ENCODE assay signal across 16 cellular contexts in the genomic region with DNA sequence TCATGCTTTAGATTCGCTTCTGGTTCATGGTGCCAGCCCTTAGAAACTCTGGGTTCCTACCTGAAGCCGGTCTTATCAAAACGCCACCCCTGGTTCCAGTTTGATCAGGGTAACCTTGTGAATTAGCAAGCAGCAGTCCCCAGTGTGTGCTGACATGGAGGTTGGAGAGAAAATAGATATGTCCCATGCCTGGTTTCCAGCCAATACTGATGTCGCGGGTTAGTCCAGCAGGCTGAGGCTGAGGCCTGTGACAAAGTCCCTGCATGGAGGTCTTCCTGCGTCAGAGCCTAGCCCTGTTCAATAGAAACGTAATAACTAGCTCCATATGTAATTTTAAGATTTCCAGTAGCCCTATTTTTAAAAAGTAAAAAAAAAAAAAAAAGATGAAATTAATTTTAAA. TPM values are rescaled to one million over a fixed set of nuclear protein-coding genes. Genes with fewer than 3 reads are reported as not detected.
DNase-seq lines count a peak whose midpoint lies in the region; ATAC-seq and TF ChIP-seq lines count a peak whose summit lies in the region.
"Had no signal": no experiment of that assay in that cellular context is flagged by ENCODE, and none has a peak within 500 bp of the region (broad histone marks: within the 10 kb centered on the region; RNA-seq: fewer than 3 reads in every experiment).

No MANE protein-coding gene starts in this region.

- H3K4me1 Mint-ChIP-seq in T-helper 2 cell treated with Interferon-gamma antibody and Interleukin-4, amounts not matched to agents 5 μg/mL and 100 μg/mL, for 36 hours (ENCODE audit: low read depth): peaks cover 50% of the 10 kb centered on the region
- peaks cover 32% of the 10 kb centered on the region for H3K4me1 Mint-ChIP-seq in activated B cell treated with CpG ODN at 0.5 μM for 24 hours

- TF ChIP-seq CTCF in activated B cell treated with CpG ODN at 0.5 μM for 24 hours (IDR thresholded peaks at IDR 0.05) (no peak), GM20000 (IDR thresholded peaks at IDR 0.05; ENCODE audit: extremely low read depth, missing control alignments) (no peak)

- POLR2A ChIA-PET in activated B cell treated with CpG ODN at 0.5 μM for 24 hours (lab: Charles Lee): interaction anchor here (0.6 to 1.3 kb wide), 4 partner anchors 21 to 78 kb away, joined by 3 to 6 read pairs (median 3); a partner anchor contains a TSS

- no peak overlapping the region for H3K4me2 ChIP-seq in BLaER1

- H3K9me3 Mint-ChIP-seq in T-helper 2 cell treated with Interferon-gamma antibody and Interleukin-4, amounts not matched to agents 5 μg/mL and 100 μg/mL, for 36 hours: no peaks in the 10 kb centered on the region
- H3K9me3 Mint-ChIP-seq in activated B cell treated with CpG ODN at 0.5 μM for 24 hours: no peaks in the 10 kb centered on the region
- H3K9me3 Mint-ChIP-seq: endodermal cell had no signal

- H3K27ac Mint-ChIP-seq in T-helper 2 cell treated with Interferon-gamma antibody and Interleukin-4, amounts not matched to agents 5 μg/mL and 100 μg/mL, for 36 hours: peak overlapping the region; percentile 82
- H3K27ac Mint-ChIP-seq in activated B cell treated with CpG ODN at 0.5 μM for 24 hours: peak overlapping the region; percentile 18
- H3K27ac Mint-ChIP-seq: endodermal cell had no signal

- peaks cover 43% of the 10 kb centered on the region for H3K4me1 ChIP-seq in BLaER1

- H3K4me3 ChIP-seq in BLaER1: no peak overlapping the region
- H3K4me3 ChIP-seq: upper lobe of left lung had no signal

- H3K27me3 ChIP-seq in BLaER1: no peaks in the 10 kb centered on the region
- H3K27me3 ChIP-seq: upper lobe of left lung had no signal

- H3K27ac ChIP-seq in BLaER1 (0 out of 2 replicates have a peak overlapping the region, but pooled peaks have one; percentile 3), substantia nigra (ENCODE audit: low read depth, low read length, poor library complexity, severe bottlenecking) (no peak overlapping the region)
- H3K27ac ChIP-seq: upper lobe of left lung had no signal

- H3K36me3 Mint-ChIP-seq in T-helper 2 cell treated with Interferon-gamma antibody and Interleukin-4, amounts not matched to agents 5 μg/mL and 100 μg/mL, for 36 hours (ENCODE audit: low read depth): peaks cover 69% of the 10 kb centered on the region
- peaks cover 71% of the 10 kb centered on the region for H3K36me3 Mint-ChIP-seq in activated B cell treated with CpG ODN at 0.5 μM for 24 hours (ENCODE audit: low read depth)

- DNase-seq in T-helper 2 cell treated with Interferon-gamma antibody and Interleukin-4, amounts not matched to agents 5 μg/mL and 100 μg/mL, for 36 hours (ENCODE audit: low spot score): no peak
- no peak for DNase-seq in T-helper 2 cell
- DNase-seq in activated B cell treated with CpG ODN at 0.5 μM for 24 hours: no peak
- DNase-seq in left ventricle myocardium superior: no peak
- DNase-seq in substantia nigra (lab: John Stamatoyannopoulos, UW): no peak
- no peak for DNase-seq in GM20000 (ENCODE audit: low spot score)
- DNase-seq in posterior vena cava (ENCODE audit: low spot score): no peak
- DNase-seq: 8988T, C1 segment of cervical spinal cord, caudate nucleus, DMS79 treated with DMSO at 0.1 percent for 48 hours, endodermal cell, NCI-H2107, NCI-H526 treated with DMSO at 0.1 percent for 48 hours, upper lobe of left lung had no signal

- CTCF ChIA-PET in activated B cell treated with CpG ODN at 0.5 μM for 24 hours (lab: Charles Lee): interaction anchor here (1.3 to 3.0 kb wide), 3 partner anchors 28 to 81 kb away, joined by 3 to 7 read pairs (median 3); a partner anchor contains a TSS

- H3K4me3 Mint-ChIP-seq in T-helper 2 cell treated with Interferon-gamma antibody and Interleukin-4, amounts not matched to agents 5 μg/mL and 100 μg/mL, for 36 hours: no peak overlapping the region
- H3K4me3 Mint-ChIP-seq in activated B cell treated with CpG ODN at 0.5 μM for 24 hours: no peak overlapping the region
- H3K4me3 Mint-ChIP-seq: endodermal cell had no signal

- intact Hi-C loops in activated B cell treated with CpG ODN at 0.5 μM for 24 hours (cut with micrococcal nuclease) (no loop called here), left ventricle myocardium superior (cut with micrococcal nuclease) (no loop called here), posterior vena cava (cut with DNase I) (loop anchor here in 1 of 2 donors (1.0 kb wide), 1 partner anchor 11 kb away; no protein-coding TSS in a partner anchor)

- peaks cover 10% of the 10 kb centered on the region; the same call in 1 of the 2 replicates for H4K20me1 ChIP-seq in BLaER1

- peaks cover 80% of the 10 kb centered on the region for H3K36me3 ChIP-seq in BLaER1

- ATAC-seq in activated B cell treated with CpG ODN at 0.5 μM for 24 hours (ENCODE audit: low read depth) (no peak), left ventricle myocardium superior (peak; percentile 79)

- no peak overlapping the region for H3K9ac ChIP-seq in BLaER1

- H3K27me3 Mint-ChIP-seq in T-helper 2 cell treated with Interferon-gamma antibody and Interleukin-4, amounts not matched to agents 5 μg/mL and 100 μg/mL, for 36 hours (ENCODE audit: low read depth): no peaks in the 10 kb centered on the region
- H3K27me3 Mint-ChIP-seq in activated B cell treated with CpG ODN at 0.5 μM for 24 hours: no peaks in the 10 kb centered on the region

- H3K9me3 ChIP-seq in BLaER1: no peaks in the 10 kb centered on the region
- H3K9me3 ChIP-seq: upper lobe of left lung had no signal

RNA-seq across cellular contexts. Expression of a gene that starts 28.2 kb away (rescaled TPM):
- total RNA-seq in activated B cell treated with CpG ODN at 0.5 μM for 24 hours (59.1 and 74.3 TPM in 2 replicates), left ventricle myocardium superior (61.5 TPM), posterior vena cava (10 to 100 TPM; 24.2 to 26.8 TPM)
